Comparison of ENCODE assay signal across 8 cellular contexts in the genomic region with DNA sequence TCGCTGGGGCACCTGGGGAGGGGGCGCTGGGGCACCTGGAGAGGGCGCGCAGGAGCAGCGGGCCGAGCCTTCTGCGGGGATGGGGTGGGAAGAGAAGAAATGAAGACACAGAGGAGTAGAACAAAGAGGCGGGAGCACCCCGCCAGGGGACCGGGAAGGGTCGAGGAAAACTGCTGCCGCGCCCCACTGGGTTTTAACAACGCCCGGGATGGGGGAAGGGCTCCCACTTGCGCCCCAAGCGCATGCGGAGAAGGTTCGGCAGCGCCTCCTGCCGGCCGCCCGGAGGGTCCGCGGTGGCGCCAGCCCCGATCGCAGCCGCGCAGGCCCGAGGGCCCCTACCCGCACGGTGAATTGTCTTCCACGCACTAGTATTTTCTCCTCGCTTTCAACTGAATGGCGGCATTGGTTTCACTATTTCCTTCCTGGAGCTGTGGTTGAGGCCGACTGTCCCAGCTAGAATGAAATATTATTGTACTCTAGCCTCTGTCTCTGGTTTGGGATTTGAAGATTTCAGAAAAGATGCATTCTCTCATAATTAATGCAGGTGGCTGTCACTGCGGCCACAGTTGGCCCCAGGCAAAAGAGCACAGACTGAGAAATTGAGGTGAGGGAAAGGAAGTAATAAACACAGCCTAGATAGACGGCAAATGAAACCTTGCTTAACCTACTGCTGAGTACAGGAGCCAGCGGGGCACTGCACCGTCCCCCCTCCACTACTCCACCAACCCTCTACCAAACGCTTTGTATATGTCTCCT. TPM values are rescaled to one million over a fixed set of nuclear protein-coding genes. Genes with fewer than 3 reads are reported as not detected.
DNase-seq lines count a peak whose midpoint lies in the region; ATAC-seq, FAIRE-seq and TF ChIP-seq lines count a peak whose summit lies in the region.

No MANE protein-coding gene starts in this region.

- no peaks in the 10 kb centered on the region for H4K20me1 ChIP-seq in HepG2 (ENCODE audit: insufficient read depth, low read length)

- in situ Hi-C loops in HepG2 (cut with HindIII; ENCODE audit: extremely low pct_ligation_motif_present, low pct_unique_long_range_greater_than_20kb), result loop anchor here (25.0 kb wide), 1 partner anchor 94 kb away; no protein-coding TSS in a partner anchor

- peaks cover 82% of the 10 kb centered on the region for H3K4me1 ChIP-seq in HepG2 (ENCODE audit: insufficient read depth, low read length)

- WGBS in HepG2 (ENCODE audit: low lambda C conversion rate), result 95% methylated on average over 41 of the region's 42 CpGs

- H3K9ac ChIP-seq in HepG2 (ENCODE audit: insufficient read depth, low read depth, low read length), result no peak overlapping the region

- intact Hi-C loops in HepG2 (cut with micrococcal nuclease; ENCODE audit: unreplicated experiment), result no loop called here

- FAIRE-seq in HepG2 (lab: Jason Lieb, UNC), result no peak

- H3K27me3 Mint-ChIP-seq in activated CD4-positive, alpha-beta T cell treated with anti-CD3 and anti-CD28 coated beads, Interleukin-2, amount 10 ng/mL, durations not matched to agents 7 days and 5 days, result no peaks in the 10 kb centered on the region

- BruUV-seq in HepG2 (replicated peaks; lab: Mats Ljungman, UMichigan), result no TSS peak

- H3K4me1 Mint-ChIP-seq in activated CD4-positive, alpha-beta T cell treated with anti-CD3 and anti-CD28 coated beads, Interleukin-2, amount 10 ng/mL, durations not matched to agents 7 days and 5 days, result peaks cover 20% of the 10 kb centered on the region

- DNase-seq in DMS79 (lab: John Stamatoyannopoulos, UW) (peak; percentile 32), dedifferentiated amniotic fluid mesenchymal stem cell (ENCODE audit: extremely low spot score) (peak; percentile 34), HepG2 (ENCODE audit: low spot score) (no peak), NCI-H1105 (lab: John Stamatoyannopoulos, UW) (no peak)
- peak; percentile 75 for DNase-seq in activated CD4-positive, alpha-beta T cell treated with anti-CD3 and anti-CD28 coated beads, Interleukin-2, amount 10 ng/mL, durations not matched to agents 7 days and 5 days
- DNase-seq in stimulated activated CD4-positive, alpha-beta T cell treated with anti-CD3 and anti-CD28 coated beads, Interleukin-2, amount 100 ng/mL, for 48 hours, result peak; percentile 82 to 88

- ATAC-seq in GM21619 (IDR thresholded peaks at IDR 0.05; ENCODE audit: unreplicated experiment), result peak; percentile 81
- ATAC-seq in HepG2, result no peak

- TF ChIP-seq EP300 in HepG2 (IDR thresholded peaks at IDR 0.05; ENCODE audit: low read depth in 2 of 2, low read length in 2 of 2) (no peak), HepG2 (CRISPR knock-in tag; IDR thresholded peaks at IDR 0.05; ENCODE audit: borderline replicate concordance) (no peak)

- H3K4me3 Mint-ChIP-seq in activated CD4-positive, alpha-beta T cell treated with anti-CD3 and anti-CD28 coated beads, Interleukin-2, amount 10 ng/mL, durations not matched to agents 7 days and 5 days, result peak overlapping the region; percentile 52

- no peak overlapping the region for H2AFZ ChIP-seq in HepG2 (ENCODE audit: low read length)

- H3K4me2 ChIP-seq in HepG2 (ENCODE audit: low read depth, low read length), result no peak overlapping the region

- TF ChIP-seq CTCF in HepG2 (CRISPR knock-in tag; IDR thresholded peaks at IDR 0.05), result no peak

- H3K36me3 Mint-ChIP-seq in activated CD4-positive, alpha-beta T cell treated with anti-CD3 and anti-CD28 coated beads, Interleukin-2, amount 10 ng/mL, durations not matched to agents 7 days and 5 days (ENCODE audit: low read depth), result no peaks in the 10 kb centered on the region

- H3K9me3 ChIP-seq in KOPT-K1 (ENCODE audit: insufficient read depth, low read length, poor library complexity, severe bottlenecking), result no peaks in the 10 kb centered on the region
- H3K9me3 ChIP-seq in HepG2 (ENCODE audit: low read length), result no peaks in the 10 kb centered on the region

- H3K4me3 ChIP-seq in HepG2 (replicated peaks in 1 of 3; ENCODE audit: insufficient read depth in 1 of 3, low read depth in 2 of 3, low read length in 3 of 3), result no peak overlapping the region

- CTCF ChIA-PET in activated CD4-positive, alpha-beta T cell treated with anti-CD3 and anti-CD28 coated beads, Interleukin-2, amount 10 ng/mL, durations not matched to agents 7 days and 5 days (lab: Charles Lee), result interaction anchor here (0.5 to 1.9 kb wide), 9 partner anchors 16 to 367 kb away, joined by 3 to 7 read pairs (median 5); no protein-coding TSS in a partner anchor
- CTCF ChIA-PET in HepG2 (lab: Yijun Ruan, JAX; ENCODE audit: low intra/inter-chr PET ratio, low total read pairs), result no interaction called here

- TF ChIP-seq RAD21 in HepG2 (CRISPR knock-in tag; IDR thresholded peaks at IDR 0.05), result no peak

- no peak for TF ChIP-seq POLR2A in HepG2 (IDR thresholded peaks at IDR 0.05; ENCODE audit: insufficient read depth in 1 of 2, low read depth in 2 of 2, low read length in 2 of 2)

- no peaks in the 10 kb centered on the region for H3K36me3 ChIP-seq in KOPT-K1 (ENCODE audit: insufficient read depth, low read length)
- H3K36me3 ChIP-seq in HepG2 (replicated peaks in 1 of 2; ENCODE audit: control insufficient read depth in 1 of 2, insufficient read depth in 2 of 2, low read length in 2 of 2), result no peaks in the 10 kb centered on the region

- POLR2A ChIA-PET in activated CD4-positive, alpha-beta T cell treated with anti-CD3 and anti-CD28 coated beads, Interleukin-2, amount 10 ng/mL, durations not matched to agents 7 days and 5 days (lab: Charles Lee), result interaction anchor here (1.0 kb wide), 1 partner anchor 30 kb away, joined by 3 read pairs; no protein-coding TSS in a partner anchor
- POLR2A ChIA-PET in HepG2 (lab: Yijun Ruan, JAX), result no interaction called here

- peak overlapping the region; percentile 56 for H3K27ac Mint-ChIP-seq in activated CD4-positive, alpha-beta T cell treated with anti-CD3 and anti-CD28 coated beads, Interleukin-2, amount 10 ng/mL, durations not matched to agents 7 days and 5 days

- no peaks in the 10 kb centered on the region for H3K79me2 ChIP-seq in HepG2 (ENCODE audit: insufficient read depth, low read length)

- H3K27ac ChIP-seq in KOPT-K1 (ENCODE audit: low read depth, low read length, poor library complexity, severe bottlenecking) (peak overlapping the region; percentile 89), HepG2 (ENCODE audit: extremely low read length, insufficient read depth, low read length) (no peak overlapping the region)

- no peaks in the 10 kb centered on the region for H3K27me3 ChIP-seq in HepG2 (ENCODE audit: control insufficient read depth in 1 of 2, insufficient read depth in 2 of 2, low read length in 2 of 2)

- no peaks in the 10 kb centered on the region for H3K9me3 Mint-ChIP-seq in activated CD4-positive, alpha-beta T cell treated with anti-CD3 and anti-CD28 coated beads, Interleukin-2, amount 10 ng/mL, durations not matched to agents 7 days and 5 days

TF ChIP-seq in HepG2, 621 proteins besides CTCF, POLR2A, EP300 and RAD21 (continues in another document):
- TF ChIP-seq, protein P1, sequence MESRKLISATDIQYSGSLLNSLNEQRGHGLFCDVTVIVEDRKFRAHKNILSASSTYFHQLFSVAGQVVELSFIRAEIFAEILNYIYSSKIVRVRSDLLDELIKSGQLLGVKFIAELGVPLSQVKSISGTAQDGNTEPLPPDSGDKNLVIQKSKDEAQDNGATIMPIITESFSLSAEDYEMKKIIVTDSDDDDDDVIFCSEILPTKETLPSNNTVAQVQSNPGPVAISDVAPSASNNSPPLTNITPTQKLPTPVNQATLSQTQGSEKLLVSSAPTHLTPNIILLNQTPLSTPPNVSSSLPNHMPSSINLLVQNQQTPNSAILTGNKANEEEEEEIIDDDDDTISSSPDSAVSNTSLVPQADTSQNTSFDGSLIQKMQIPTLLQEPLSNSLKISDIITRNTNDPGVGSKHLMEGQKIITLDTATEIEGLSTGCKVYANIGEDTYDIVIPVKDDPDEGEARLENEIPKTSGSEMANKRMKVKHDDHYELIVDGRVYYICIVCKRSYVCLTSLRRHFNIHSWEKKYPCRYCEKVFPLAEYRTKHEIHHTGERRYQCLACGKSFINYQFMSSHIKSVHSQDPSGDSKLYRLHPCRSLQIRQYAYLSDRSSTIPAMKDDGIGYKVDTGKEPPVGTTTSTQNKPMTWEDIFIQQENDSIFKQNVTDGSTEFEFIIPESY (CRISPR knock-in tag; IDR thresholded peaks at IDR 0.05), result peak; percentile 76
- no peak for TF ChIP-seq EHMT2 (IDR thresholded peaks at IDR 0.05; ENCODE audit: borderline replicate concordance, low read depth, low read length)

RNA-seq across cellular contexts. Expression of gene MAB21L3, which starts 57.3 kb away (rescaled TPM):
- not detected for total RNA-seq in activated CD4-positive, alpha-beta T cell treated with anti-CD3 and anti-CD28 coated beads, Interleukin-2, amount 10 ng/mL, durations not matched to agents 7 days and 5 days
- 0.55 and 0.90 TPM in 2 replicates for total RNA-seq in HepG2 (2016; rRNA removed; fragmentation: Illumina TruSeq; extraction: Trizol)
- 0.30 TPM in 1 of 2 replicates, not detected in the other for total RNA-seq in HepG2 (2016; cell fraction: cytosol; rRNA removed; fragmentation: Illumina TruSeq; extraction: Trizol; ENCODE audit: low read depth)
- total RNA-seq in HepG2 (2016; cell fraction: insoluble cytoplasmic fraction; rRNA removed; fragmentation: Illumina TruSeq; extraction: Trizol), result 0.48 and 0.80 TPM in 2 replicates
- 0.56 and 0.72 TPM in 2 replicates for total RNA-seq in HepG2 (2016; cell fraction: membrane; rRNA removed; fragmentation: Illumina TruSeq; extraction: Trizol)
- 0.47 and 1.2 TPM in 2 replicates for total RNA-seq in HepG2 (2016; cell fraction: nucleus; rRNA removed; fragmentation: Illumina TruSeq; extraction: Trizol)
- 3.7 and 4.1 TPM in 2 replicates for polyA plus RNA-seq in HepG2 (2011; rRNA removed)
- 3.6 and 5.0 TPM in 2 replicates for polyA plus RNA-seq in HepG2 (2011; cell fraction: cytosol; rRNA removed)
- polyA plus RNA-seq in HepG2 (2011; cell fraction: nucleus; rRNA removed), result 2.5 and 2.7 TPM in 2 replicates
- polyA plus RNA-seq in HepG2 (2012), result 0.70 and 0.85 TPM in 2 replicates
- polyA plus RNA-seq in HepG2 (2016; cell fraction: cytosol; fragmentation: Illumina TruSeq; extraction: Trizol; ENCODE audit: low read depth), result 0.03 TPM in 1 of 2 replicates, not detected in the other
- polyA plus RNA-seq in HepG2 (2016; cell fraction: insoluble cytoplasmic fraction; fragmentation: Illumina TruSeq; extraction: Trizol; ENCODE audit: low read depth), result 0.56 and 0.79 TPM in 2 replicates
- 0.13 and 0.14 TPM in 2 replicates for polyA plus RNA-seq in HepG2 (2016; cell fraction: membrane; fragmentation: Illumina TruSeq; extraction: Trizol; ENCODE audit: low read depth)
- 0.14 and 0.36 TPM in 2 replicates for polyA plus RNA-seq in HepG2 (2016; cell fraction: nucleus; fragmentation: Illumina TruSeq; extraction: Trizol; ENCODE audit: insufficient read depth, low read depth)
- polyA minus RNA-seq in HepG2 (2011; rRNA and poly(A)+ RNA removed; ENCODE audit: low replicate concordance), result 2.3 and 10.6 TPM in 2 replicates
- polyA minus RNA-seq in HepG2 (2011; cell fraction: cytosol; rRNA and poly(A)+ RNA removed), result 3.8 and 5.4 TPM in 2 replicates
- polyA minus RNA-seq in HepG2 (2011; cell fraction: nucleus; rRNA and poly(A)+ RNA removed), result 9.1 and 14.8 TPM in 2 replicates

Comparison
In these comparisons a context has a peak if more than half of its experiments do, and no peak if none do; other contexts are left out.
1. DNase-seq: peak in DMS79 (single experiment), activated CD4-positive, alpha-beta T cell treated with anti-CD3 and anti-CD28 coated beads, Interleukin-2, amount 10 ng/mL, durations not matched to agents 7 days and 5 days (single experiment), dedifferentiated amniotic fluid mesenchymal stem cell (single experiment) and stimulated activated CD4-positive, alpha-beta T cell treated with anti-CD3 and anti-CD28 coated beads, Interleukin-2, amount 100 ng/mL, for 48 hours (2 of 2); none in HepG2 (single experiment) and NCI-H1105 (single experiment).